ENCODE assay signal across 2 cellular contexts in the genomic region with DNA sequence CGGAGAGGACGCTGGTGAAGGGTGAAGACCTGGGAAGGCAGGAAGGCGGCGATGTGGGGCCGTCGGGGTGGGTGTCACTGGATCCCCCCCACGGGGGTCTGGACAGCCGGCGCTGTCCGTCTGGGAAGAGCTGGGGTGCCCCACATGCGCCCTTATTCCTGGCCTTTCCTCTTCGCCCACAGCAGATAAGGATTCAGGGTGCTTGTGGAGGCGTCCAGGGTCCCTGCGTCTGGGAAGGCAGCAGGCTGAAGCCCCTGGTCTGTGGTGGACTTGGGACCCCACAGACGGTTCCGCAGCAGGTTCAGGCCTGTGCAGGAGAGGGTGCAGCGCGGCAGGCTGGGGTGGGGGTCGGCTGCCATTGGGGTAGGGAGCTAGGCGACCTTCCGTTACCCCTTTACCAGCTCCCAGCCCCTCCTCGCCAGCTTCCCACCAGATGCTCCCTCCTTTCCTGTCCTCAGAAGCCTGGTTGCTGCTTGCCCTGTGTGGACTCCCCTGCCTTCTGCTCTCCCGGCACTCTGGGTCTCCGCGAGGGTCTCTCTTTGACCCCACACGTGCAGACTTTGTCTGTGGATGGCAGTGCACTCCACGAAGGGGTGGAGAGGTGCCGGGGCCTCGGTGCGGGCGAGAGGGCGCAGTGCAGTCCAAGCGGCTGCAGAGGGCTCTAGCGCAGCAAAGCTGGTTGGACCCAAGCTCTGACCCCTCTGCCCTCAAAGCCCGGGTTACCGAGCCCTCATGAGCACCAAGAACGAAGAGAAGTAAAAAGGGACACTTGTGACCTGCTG.
TF ChIP-seq lines count a peak whose summit lies in the region.

No MANE protein-coding gene starts in this region.

TF ChIP-seq in GM12878, 131 proteins besides CTCF, POLR2A, EP300 and RAD21:
- TF ChIP-seq JUND (IDR thresholded peaks at IDR 0.05; ENCODE audit: low read depth, low read length) (no peak), NFIC (IDR thresholded peaks at IDR 0.05; ENCODE audit: low read depth, low read length) (no peak), ATF7 (IDR thresholded peaks at IDR 0.05; ENCODE audit: low read depth) (no peak), ETV6 (conservative IDR thresholded peaks at IDR 0.05 in 1 of 2, IDR thresholded peaks at IDR 0.05 in 1 of 2; ENCODE audit: borderline replicate concordance in 1 of 2, low read depth in 1 of 2) (no peak), SMARCA5 (IDR thresholded peaks at IDR 0.05) (no peak), YBX1 (IDR thresholded peaks at IDR 0.05) (no peak)
- TF ChIP-seq, protein P1, sequence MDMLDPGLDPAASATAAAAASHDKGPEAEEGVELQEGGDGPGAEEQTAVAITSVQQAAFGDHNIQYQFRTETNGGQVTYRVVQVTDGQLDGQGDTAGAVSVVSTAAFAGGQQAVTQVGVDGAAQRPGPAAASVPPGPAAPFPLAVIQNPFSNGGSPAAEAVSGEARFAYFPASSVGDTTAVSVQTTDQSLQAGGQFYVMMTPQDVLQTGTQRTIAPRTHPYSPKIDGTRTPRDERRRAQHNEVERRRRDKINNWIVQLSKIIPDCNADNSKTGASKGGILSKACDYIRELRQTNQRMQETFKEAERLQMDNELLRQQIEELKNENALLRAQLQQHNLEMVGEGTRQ (IDR thresholded peaks at IDR 0.05; ENCODE audit: borderline replicate concordance, low read depth, low read length), result no peak

TF ChIP-seq in neural cell, 6 proteins besides CTCF, POLR2A, EP300 and RAD21:
- TF ChIP-seq TAF1 (IDR thresholded peaks at IDR 0.05; ENCODE audit: low read depth) (no peak), POLR2AphosphoS5 (IDR thresholded peaks at IDR 0.05) (no peak), MXI1 (conservative IDR thresholded peaks at IDR 0.05; ENCODE audit: poor library complexity, severe bottlenecking) (no peak), EZH2 (IDR thresholded peaks at IDR 0.05; ENCODE audit: borderline replicate concordance, insufficient read depth, low read length, poor library complexity, severe bottlenecking) (no peak), SMC3 (conservative IDR thresholded peaks at IDR 0.05; ENCODE audit: poor library complexity) (no peak)
- TF ChIP-seq, protein P2, sequence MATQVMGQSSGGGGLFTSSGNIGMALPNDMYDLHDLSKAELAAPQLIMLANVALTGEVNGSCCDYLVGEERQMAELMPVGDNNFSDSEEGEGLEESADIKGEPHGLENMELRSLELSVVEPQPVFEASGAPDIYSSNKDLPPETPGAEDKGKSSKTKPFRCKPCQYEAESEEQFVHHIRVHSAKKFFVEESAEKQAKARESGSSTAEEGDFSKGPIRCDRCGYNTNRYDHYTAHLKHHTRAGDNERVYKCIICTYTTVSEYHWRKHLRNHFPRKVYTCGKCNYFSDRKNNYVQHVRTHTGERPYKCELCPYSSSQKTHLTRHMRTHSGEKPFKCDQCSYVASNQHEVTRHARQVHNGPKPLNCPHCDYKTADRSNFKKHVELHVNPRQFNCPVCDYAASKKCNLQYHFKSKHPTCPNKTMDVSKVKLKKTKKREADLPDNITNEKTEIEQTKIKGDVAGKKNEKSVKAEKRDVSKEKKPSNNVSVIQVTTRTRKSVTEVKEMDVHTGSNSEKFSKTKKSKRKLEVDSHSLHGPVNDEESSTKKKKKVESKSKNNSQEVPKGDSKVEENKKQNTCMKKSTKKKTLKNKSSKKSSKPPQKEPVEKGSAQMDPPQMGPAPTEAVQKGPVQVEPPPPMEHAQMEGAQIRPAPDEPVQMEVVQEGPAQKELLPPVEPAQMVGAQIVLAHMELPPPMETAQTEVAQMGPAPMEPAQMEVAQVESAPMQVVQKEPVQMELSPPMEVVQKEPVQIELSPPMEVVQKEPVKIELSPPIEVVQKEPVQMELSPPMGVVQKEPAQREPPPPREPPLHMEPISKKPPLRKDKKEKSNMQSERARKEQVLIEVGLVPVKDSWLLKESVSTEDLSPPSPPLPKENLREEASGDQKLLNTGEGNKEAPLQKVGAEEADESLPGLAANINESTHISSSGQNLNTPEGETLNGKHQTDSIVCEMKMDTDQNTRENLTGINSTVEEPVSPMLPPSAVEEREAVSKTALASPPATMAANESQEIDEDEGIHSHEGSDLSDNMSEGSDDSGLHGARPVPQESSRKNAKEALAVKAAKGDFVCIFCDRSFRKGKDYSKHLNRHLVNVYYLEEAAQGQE (IDR thresholded peaks at IDR 0.05; ENCODE audit: borderline replicate concordance), result no peak
